10 cellular contexts compared by ENCODE assay signal in the genomic region with DNA sequence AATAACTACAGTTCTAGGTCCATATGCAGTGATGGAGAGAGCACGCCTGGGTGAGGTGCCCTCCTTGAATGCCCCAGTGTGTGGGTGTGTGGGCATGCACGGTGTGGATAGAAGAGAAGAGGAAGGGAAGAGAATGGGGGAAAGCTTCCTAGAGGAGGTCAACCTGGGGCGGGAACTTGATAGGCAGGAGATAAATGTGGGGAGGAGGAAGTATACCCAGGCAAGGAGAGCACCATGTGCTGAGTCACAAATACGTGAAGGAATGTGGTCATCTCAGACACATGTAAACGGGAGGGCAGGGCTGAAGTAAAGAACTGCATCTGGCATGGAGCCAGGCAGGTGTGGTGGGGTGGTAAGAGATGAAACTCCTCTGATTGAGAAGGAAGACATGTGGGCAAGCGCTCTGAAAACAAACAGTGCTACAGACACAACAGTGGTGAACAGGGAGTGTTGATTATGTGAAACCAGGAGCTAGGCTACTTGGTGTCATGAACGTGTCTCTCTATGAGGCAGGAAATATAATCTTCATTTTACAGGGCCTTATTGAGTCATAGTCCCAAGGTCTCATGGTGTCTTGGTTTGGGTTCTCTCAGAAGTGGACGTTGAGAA.
DNase-seq lines count a peak whose midpoint lies in the region; ATAC-seq, FAIRE-seq and TF ChIP-seq lines count a peak whose summit lies in the region.
"Had no signal": no experiment of that assay in that cellular context is flagged by ENCODE, and none has a peak within 500 bp of the region (broad histone marks: within the 10 kb centered on the region; RNA-seq: fewer than 3 reads in every experiment).

No MANE protein-coding gene starts in this region.

- H3K9me3 ChIP-seq in pancreas (no peaks in the 10 kb centered on the region), uterus (no peaks in the 10 kb centered on the region)
- H3K9me3 ChIP-seq: thoracic aorta had no signal

- peak; percentile 72 for DNase-seq in DMS53 (lab: John Stamatoyannopoulos, UW)
- peak; percentile 90 for DNase-seq in HPDE6-E6E7 (ENCODE audit: extremely low spot score)
- peak; percentile 89 for DNase-seq in activated CD8-positive, alpha-beta memory T cell treated with anti-CD3 and anti-CD28 coated beads, Interleukin-2, amount 10 ng/mL, durations not matched to agents 7 days and 5 days
- no peak for DNase-seq in pancreas
- no peak for DNase-seq in NCI-H1930 (lab: John Stamatoyannopoulos, UW)
- no peak for DNase-seq in uterus
- no peak for DNase-seq in Ammon's horn (ENCODE audit: low spot score)

- H3K36me3 ChIP-seq in pancreas (no peaks in the 10 kb centered on the region), uterus (no peaks in the 10 kb centered on the region)
- H3K36me3 ChIP-seq: thoracic aorta had no signal

- peaks cover 7% of the 10 kb centered on the region for H3K36me3 Mint-ChIP-seq in activated CD8-positive, alpha-beta memory T cell treated with anti-CD3 and anti-CD28 coated beads, Interleukin-2, amount 10 ng/mL, durations not matched to agents 7 days and 5 days

- TF ChIP-seq CTCF in pancreas (IDR thresholded peaks at IDR 0.05) (no peak), uterus (IDR thresholded peaks at IDR 0.05) (no peak)

- 64 to 70% methylated on average over 8 of the region's 8 CpGs for WGBS in pancreas, 2 donors

- H3K27me3 Mint-ChIP-seq in activated CD8-positive, alpha-beta memory T cell treated with anti-CD3 and anti-CD28 coated beads, Interleukin-2, amount 10 ng/mL, durations not matched to agents 7 days and 5 days, result no peaks in the 10 kb centered on the region

- H3K4me3 ChIP-seq in pancreas (no peak overlapping the region), uterus (no peak overlapping the region)
- H3K4me3 ChIP-seq: thoracic aorta had no signal

- H3K4me1 ChIP-seq in pancreas, result peaks cover 0 to 5% (median 0%) of the 10 kb centered on the region in 3 donors
- H3K4me1 ChIP-seq in uterus, result no peaks in the 10 kb centered on the region

- no peak overlapping the region for H3K27ac ChIP-seq in pancreas
- H3K27ac ChIP-seq in uterus, result no peak overlapping the region
- H3K27ac ChIP-seq: thoracic aorta had no signal

- CTCF ChIA-PET in activated CD8-positive, alpha-beta memory T cell treated with anti-CD3 and anti-CD28 coated beads, Interleukin-2, amount 10 ng/mL, durations not matched to agents 7 days and 5 days (lab: Charles Lee), result interaction anchor here (1.0 to 3.5 kb wide), 3 partner anchors 10 to 18 kb away, joined by 3 to 27 read pairs (median 3); no protein-coding TSS in a partner anchor

- H3K9me3 Mint-ChIP-seq in activated CD8-positive, alpha-beta memory T cell treated with anti-CD3 and anti-CD28 coated beads, Interleukin-2, amount 10 ng/mL, durations not matched to agents 7 days and 5 days (ENCODE audit: low read depth), result peaks cover 4% of the 10 kb centered on the region

- TF ChIP-seq POLR2A in uterus (IDR thresholded peaks at IDR 0.05), result no peak

- ATAC-seq in GM21390 (IDR thresholded peaks at IDR 0.05; ENCODE audit: unreplicated experiment) (peak; percentile 88), pancreas (peak in 3 of 4 donors; percentile 30 to 54 (median 38))
- peak; percentile 83 for ATAC-seq in activated CD8-positive, alpha-beta memory T cell treated with anti-CD3 and anti-CD28 coated beads, Interleukin-2, amount 10 ng/mL, durations not matched to agents 7 days and 5 days

- intact Hi-C loops in pancreas (cut with DNase I), result no loop called here
- intact Hi-C loops in uterus (cut with DNase I; ENCODE audit: low total_unique reads), result no loop called here

- no peak for FAIRE-seq in pancreas (lab: Jason Lieb, UNC)
- FAIRE-seq: endothelial cell of umbilical vein had no signal

- no peak overlapping the region for H3K4me3 Mint-ChIP-seq in activated CD8-positive, alpha-beta memory T cell treated with anti-CD3 and anti-CD28 coated beads, Interleukin-2, amount 10 ng/mL, durations not matched to agents 7 days and 5 days

- H3K27ac Mint-ChIP-seq in activated CD8-positive, alpha-beta memory T cell treated with anti-CD3 and anti-CD28 coated beads, Interleukin-2, amount 10 ng/mL, durations not matched to agents 7 days and 5 days, result no peak overlapping the region

- no peaks in the 10 kb centered on the region for H3K27me3 ChIP-seq in pancreas
- H3K27me3 ChIP-seq in uterus, result no peaks in the 10 kb centered on the region

- H3K4me1 Mint-ChIP-seq in activated CD8-positive, alpha-beta memory T cell treated with anti-CD3 and anti-CD28 coated beads, Interleukin-2, amount 10 ng/mL, durations not matched to agents 7 days and 5 days, result peaks cover 16% of the 10 kb centered on the region

Comparison
In these comparisons a context has a peak if more than half of its experiments do, and no peak if none do; other contexts are left out.
1. DNase-seq: peak in DMS53 (single experiment), HPDE6-E6E7 (single experiment) and activated CD8-positive, alpha-beta memory T cell treated with anti-CD3 and anti-CD28 coated beads, Interleukin-2, amount 10 ng/mL, durations not matched to agents 7 days and 5 days (single experiment); none in pancreas (0 of 6), NCI-H1930 (0 of 2), uterus (0 of 2) and Ammon's horn (single experiment).
2. ATAC-seq: peak in every context shown above with its lines; median percentile 88 in GM21390; 83 in activated CD8-positive, alpha-beta memory T cell treated with anti-CD3 and anti-CD28 coated beads, Interleukin-2, amount 10 ng/mL, durations not matched to agents 7 days and 5 days; 38 in pancreas.